Comparison of ENCODE assay signal across 15 cellular contexts in the genomic region with DNA sequence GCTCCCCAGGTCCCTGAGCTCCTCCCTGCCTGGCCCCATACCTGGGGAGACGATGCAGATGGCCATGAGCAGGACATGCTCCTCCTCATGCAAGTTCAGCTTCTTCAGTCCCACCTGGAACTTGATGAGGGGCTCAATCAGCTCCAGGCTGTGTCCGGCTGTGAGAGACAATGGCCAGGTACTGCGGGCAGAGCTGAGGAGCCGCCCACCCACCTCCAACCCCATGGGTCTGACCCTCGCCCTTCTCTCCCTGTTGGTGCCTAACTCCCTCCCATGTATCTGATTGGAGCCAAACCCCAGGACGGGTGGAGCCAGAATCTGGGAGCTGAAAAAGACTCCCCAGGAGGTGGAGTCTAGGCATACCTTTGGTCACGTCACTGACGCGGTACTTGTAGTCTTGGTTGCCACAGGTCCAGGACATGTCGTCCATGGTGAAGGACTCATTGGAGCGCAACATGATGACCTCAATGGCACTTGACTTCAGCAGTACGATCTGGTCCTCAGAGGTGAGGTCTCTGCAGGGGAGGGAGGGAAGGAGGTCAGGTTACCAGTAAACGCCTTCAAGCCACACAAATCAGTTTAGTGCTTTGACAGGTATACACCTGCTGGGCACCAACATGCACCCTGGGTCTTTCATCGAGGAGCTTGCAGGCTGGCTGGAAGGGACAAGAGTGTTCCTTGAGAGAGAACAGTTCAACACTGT. TPM values are rescaled to one million over a fixed set of nuclear protein-coding genes. Genes with fewer than 3 reads are reported as not detected.
"Had no signal": no experiment of that assay in that cellular context is flagged by ENCODE, and none has a peak within 500 bp of the region (broad histone marks: within the 10 kb centered on the region; RNA-seq: fewer than 3 reads in every experiment).

No MANE protein-coding gene starts in this region.

- H3K27ac Mint-ChIP-seq: activated naive CD8-positive, alpha-beta T cell; dendritic cell treated with granulocyte-macrophage colony-stimulating factor and Interleukin-4, amounts not matched to agents 40 ng/mL and 50 ng/mL, for 4 days; progenitor cell of endocrine pancreas had no signal

- H3K27me3 ChIP-seq: right lobe of liver, suprapubic skin, upper lobe of left lung had no signal

- H3K27ac ChIP-seq: right lobe of liver, suprapubic skin, upper lobe of left lung, VCaP had no signal

- H3K9me3 ChIP-seq: right lobe of liver, suprapubic skin, upper lobe of left lung had no signal

- H3K4me3 Mint-ChIP-seq: activated naive CD8-positive, alpha-beta T cell; dendritic cell treated with granulocyte-macrophage colony-stimulating factor and Interleukin-4, amounts not matched to agents 40 ng/mL and 50 ng/mL, for 4 days; naive thymus-derived CD4-positive, alpha-beta T cell had no signal

- H3K27me3 Mint-ChIP-seq: activated naive CD8-positive, alpha-beta T cell; dendritic cell treated with granulocyte-macrophage colony-stimulating factor and Interleukin-4, amounts not matched to agents 40 ng/mL and 50 ng/mL, for 4 days; naive thymus-derived CD4-positive, alpha-beta T cell had no signal

- H3K36me3 ChIP-seq: right lobe of liver had no signal

- DNase-seq: activated effector memory CD4-positive, alpha-beta T cell treated with Interleukin-2 at 50 U/mL for 16 hours; amygdala; cerebellar nuclear complex; hypothalamus; naive thymus-derived CD4-positive, alpha-beta T cell; right lobe of liver; stimulated activated CD4-positive, alpha-beta T cell treated with anti-CD3 and anti-CD28 coated beads, Interleukin-2, amount 100 ng/mL, for 24 hours; stimulated activated naive CD4-positive, alpha-beta T cell treated with Interleukin-2 at 50 U/mL for 16 hours; upper lobe of left lung had no signal

- H3K9me3 Mint-ChIP-seq: dendritic cell treated with granulocyte-macrophage colony-stimulating factor and Interleukin-4, amounts not matched to agents 40 ng/mL and 50 ng/mL, for 4 days; naive thymus-derived CD4-positive, alpha-beta T cell had no signal

- H3K4me3 ChIP-seq: right lobe of liver, suprapubic skin, upper lobe of left lung had no signal

RNA-seq across cellular contexts. Expression of gene VDR, which starts 58.3 kb away (rescaled TPM):
- total RNA-seq: lung microvascular endothelial cell had no signal
